Comparison of ENCODE assay signal across 24 cellular contexts in the genomic region with DNA sequence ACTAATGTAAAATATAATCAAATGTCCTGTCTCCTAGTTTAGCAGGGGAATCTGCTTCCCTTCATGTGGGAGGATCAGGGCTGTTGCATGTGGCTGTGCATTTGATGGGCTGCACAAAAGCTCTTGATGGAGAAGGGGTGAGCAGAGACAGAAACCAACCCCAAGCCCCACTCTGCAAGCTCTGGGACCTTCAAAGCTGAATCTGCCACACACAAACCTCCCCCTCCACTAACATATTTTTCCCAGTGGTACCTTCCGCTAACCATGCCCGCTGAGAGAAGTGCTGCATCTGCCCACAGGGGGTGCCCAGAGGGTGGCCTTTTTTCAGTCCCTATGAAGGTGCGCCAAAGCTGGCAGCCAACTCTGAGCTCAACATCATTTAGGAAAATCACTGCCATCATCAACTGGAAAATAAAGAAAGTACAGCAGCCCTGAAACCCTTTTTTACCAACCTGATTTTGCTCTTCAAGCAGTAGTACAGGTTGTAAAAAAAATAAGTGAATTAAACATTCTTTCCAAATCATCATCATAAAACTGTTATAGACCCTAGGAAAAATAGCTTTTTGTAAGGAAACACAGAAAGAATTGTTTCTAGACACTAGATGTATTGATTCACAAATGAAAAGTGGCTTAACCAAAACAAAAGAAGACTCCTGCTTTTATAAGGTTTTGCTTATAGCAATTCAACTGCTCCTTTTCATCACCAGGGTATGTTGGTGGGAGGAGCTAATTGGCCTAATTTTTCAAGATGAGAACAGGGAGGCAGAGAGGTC.
DNase-seq lines count a peak whose midpoint lies in the region; ATAC-seq and TF ChIP-seq lines count a peak whose summit lies in the region.
"Had no signal": no experiment of that assay in that cellular context is flagged by ENCODE, and none has a peak within 500 bp of the region (broad histone marks: within the 10 kb centered on the region; RNA-seq: fewer than 3 reads in every experiment).

No MANE protein-coding gene starts in this region.

- H3K36me3 ChIP-seq in Karpas-422 (ENCODE audit: insufficient read depth, low read length) = no peaks in the 10 kb centered on the region
- H3K36me3 ChIP-seq: MG63 had no signal

- no peaks in the 10 kb centered on the region for H3K9me3 ChIP-seq in Karpas-422 (ENCODE audit: low read length)
- H3K9me3 ChIP-seq: MG63 had no signal

- H3K27ac Mint-ChIP-seq in Calu3 (ENCODE audit: unreplicated experiment) = no peak overlapping the region
- no peak overlapping the region for H3K27ac Mint-ChIP-seq in activated CD4-positive, alpha-beta T cell treated with anti-CD3 and anti-CD28 coated beads, Interleukin-2, amount 10 ng/mL, durations not matched to agents 7 days and 5 days
- H3K27ac Mint-ChIP-seq: CD8-positive, alpha-beta T cell; T-cell; T-helper 2 cell treated with Interferon-gamma antibody and Interleukin-4, amounts not matched to agents 5 μg/mL and 100 μg/mL, for 36 hours had no signal

- no peak for ATAC-seq in HG02588 (IDR thresholded peaks at IDR 0.05; ENCODE audit: unreplicated experiment)
- ATAC-seq: CD8-positive, alpha-beta T cell; Panc1; T-cell had no signal

- H2AFZ ChIP-seq in Karpas-422 (ENCODE audit: low read length) = no peak overlapping the region

- H3K36me3 Mint-ChIP-seq in Calu3 (ENCODE audit: insufficient read depth, unreplicated experiment) = no peaks in the 10 kb centered on the region
- no peaks in the 10 kb centered on the region for H3K36me3 Mint-ChIP-seq in activated CD4-positive, alpha-beta T cell treated with anti-CD3 and anti-CD28 coated beads, Interleukin-2, amount 10 ng/mL, durations not matched to agents 7 days and 5 days (ENCODE audit: low read depth)
- H3K36me3 Mint-ChIP-seq: CD8-positive, alpha-beta T cell; T-cell had no signal

- no TSS peak for BruUV-seq in Calu3 (replicated peaks; lab: Mats Ljungman, UMichigan)

- intact Hi-C loops in Calu3 (cut with micrococcal nuclease; ENCODE audit: unreplicated experiment) = no loop called here

- POLR2A ChIA-PET in activated CD4-positive, alpha-beta T cell treated with anti-CD3 and anti-CD28 coated beads, Interleukin-2, amount 10 ng/mL, durations not matched to agents 7 days and 5 days (lab: Charles Lee) = no interaction called here

- H4K20me1 ChIP-seq in Karpas-422 (ENCODE audit: insufficient read depth, low read depth, low read length) = no peaks in the 10 kb centered on the region

- CTCF ChIA-PET in Calu3 (lab: Charles Lee) = no interaction called here
- CTCF ChIA-PET in activated CD4-positive, alpha-beta T cell treated with anti-CD3 and anti-CD28 coated beads, Interleukin-2, amount 10 ng/mL, durations not matched to agents 7 days and 5 days (lab: Charles Lee) = interaction anchor here (0.8 to 1.6 kb wide), 2 partner anchors 8 to 11 kb away, joined by 3 to 5 read pairs; no protein-coding TSS in a partner anchor

- no peak overlapping the region for H3K4me3 ChIP-seq in Karpas-422 (ENCODE audit: low read length)
- H3K4me3 ChIP-seq: MG63 had no signal

- H3K27ac ChIP-seq in Karpas-422 (ENCODE audit: low read length) = no peak overlapping the region

- TF ChIP-seq CTCF in Calu3 (IDR thresholded peaks at IDR 0.05; ENCODE audit: unreplicated experiment) = no peak

- H3K4me2 ChIP-seq in Karpas-422 (ENCODE audit: low read depth, low read length, poor library complexity, severe bottlenecking) = no peak overlapping the region

- no peaks in the 10 kb centered on the region for H3K9me2 ChIP-seq in Karpas-422 (replicated peaks; ENCODE audit: insufficient read depth, low read length)

- H3K9ac ChIP-seq in Karpas-422 (ENCODE audit: low read length) = no peak overlapping the region

- H3K27me3 ChIP-seq in Karpas-422 (ENCODE audit: low read length) = no peaks in the 10 kb centered on the region
- H3K27me3 ChIP-seq: MG63 had no signal

- H3K4me3 Mint-ChIP-seq in Calu3 (ENCODE audit: low read depth, unreplicated experiment) = no peak overlapping the region
- H3K4me3 Mint-ChIP-seq in activated CD4-positive, alpha-beta T cell treated with anti-CD3 and anti-CD28 coated beads, Interleukin-2, amount 10 ng/mL, durations not matched to agents 7 days and 5 days = no peak overlapping the region
- H3K4me3 Mint-ChIP-seq: CD8-positive, alpha-beta T cell; T-cell; T-helper 2 cell treated with Interferon-gamma antibody and Interleukin-4, amounts not matched to agents 5 μg/mL and 100 μg/mL, for 36 hours had no signal

- peak; percentile 64 for DNase-seq in NCI-H146 (lab: John Stamatoyannopoulos, UW)
- DNase-seq in NCI-H146 treated with DMSO at 0.1 percent for 48 hours (lab: John Stamatoyannopoulos, UW; ENCODE audit: unreplicated experiment) = no peak
- DNase-seq in DMS 273 (lab: John Stamatoyannopoulos, UW; ENCODE audit: unreplicated experiment) = peak; percentile 55
- peak; percentile 48 for DNase-seq in Karpas-422
- peak; percentile 86 for DNase-seq in NCI-H69 (lab: John Stamatoyannopoulos, UW)
- no peak for DNase-seq in Calu3
- no peak for DNase-seq in activated CD4-positive, alpha-beta T cell treated with anti-CD3 and anti-CD28 coated beads, Interleukin-2, amount 10 ng/mL, durations not matched to agents 7 days and 5 days
- DNase-seq: 8988T; AML-193; C1 segment of cervical spinal cord; CD8-positive, alpha-beta T cell; DMS79; H7; IMR-90; Kasumi-1; MG63; NCI-H1436; NCI-H2029; NCI-H526; NK-92 treated with Interleukin-12 subunit alpha and Interleukin-12 subunit beta, amount 100 ng/mL, for 24 hours; T-cell had no signal

- no peaks in the 10 kb centered on the region for H3K9me3 Mint-ChIP-seq in Calu3 (ENCODE audit: low read depth, unreplicated experiment)
- H3K9me3 Mint-ChIP-seq in activated CD4-positive, alpha-beta T cell treated with anti-CD3 and anti-CD28 coated beads, Interleukin-2, amount 10 ng/mL, durations not matched to agents 7 days and 5 days = no peaks in the 10 kb centered on the region
- H3K9me3 Mint-ChIP-seq: CD8-positive, alpha-beta T cell; T-cell; T-helper 2 cell treated with Interferon-gamma antibody and Interleukin-4, amounts not matched to agents 5 μg/mL and 100 μg/mL, for 36 hours had no signal

- no peaks in the 10 kb centered on the region for H3K79me2 ChIP-seq in Karpas-422 (ENCODE audit: low read length)

- H3K4me1 Mint-ChIP-seq in Calu3 (ENCODE audit: low read depth, unreplicated experiment) = peaks cover 9% of the 10 kb centered on the region
- H3K4me1 Mint-ChIP-seq in activated CD4-positive, alpha-beta T cell treated with anti-CD3 and anti-CD28 coated beads, Interleukin-2, amount 10 ng/mL, durations not matched to agents 7 days and 5 days = peaks cover 9% of the 10 kb centered on the region

- H3K27me3 Mint-ChIP-seq in Calu3 (ENCODE audit: unreplicated experiment) = no peaks in the 10 kb centered on the region
- H3K27me3 Mint-ChIP-seq in activated CD4-positive, alpha-beta T cell treated with anti-CD3 and anti-CD28 coated beads, Interleukin-2, amount 10 ng/mL, durations not matched to agents 7 days and 5 days = peaks cover 13% of the 10 kb centered on the region

- H3K4me1 ChIP-seq in Karpas-422 (ENCODE audit: low read length) = peaks cover 22% of the 10 kb centered on the region

Comparison
In these comparisons a context has a peak if more than half of its experiments do, and no peak if none do; other contexts are left out.
1. DNase-seq: peak in NCI-H146 (single experiment), DMS 273 (single experiment), Karpas-422 (single experiment) and NCI-H69 (single experiment); none in NCI-H146 treated with DMSO at 0.1 percent for 48 hours (single experiment), Calu3 (single experiment) and activated CD4-positive, alpha-beta T cell treated with anti-CD3 and anti-CD28 coated beads, Interleukin-2, amount 10 ng/mL, durations not matched to agents 7 days and 5 days (single experiment).